In genomic region chr13:59513686-59514085, GRCh38 we compare ENCODE assay signal across 3 cellular contexts.
"Had no signal": no experiment of that assay in that cellular context is flagged by ENCODE, and none has a peak within 500 bp of the region (broad histone marks: within the 10 kb centered on the region; RNA-seq: fewer than 3 reads in every experiment).

No MANE protein-coding gene starts in this region.

- ATAC-seq: GM12878 had no signal

- DNase-seq: GDM1, GF-D8 had no signal

- H3K4me3 ChIP-seq: GM12878 had no signal
